Comparison of ENCODE assay signal across 1 cellular context in genomic region chr2:230657906-230658305, GRCh38.
TF ChIP-seq lines count a peak whose summit lies in the region.

No MANE protein-coding gene starts in this region.

TF ChIP-seq in GM23338, 12 proteins besides CTCF, POLR2A, EP300 and RAD21 (continued from another document):
- TF ChIP-seq ZNF462 (CRISPR knock-in tag; IDR thresholded peaks at IDR 0.05) (no peak), POLR2AphosphoS5 (IDR thresholded peaks at IDR 0.05; ENCODE audit: low read depth) (no peak), ZNF114 (CRISPR knock-in tag; IDR thresholded peaks at IDR 0.05) (no peak), ZNF331 (CRISPR knock-in tag; IDR thresholded peaks at IDR 0.05; ENCODE audit: low read depth) (no peak), NANOG (IDR thresholded peaks at IDR 0.05; ENCODE audit: borderline replicate concordance) (no peak), STAT1 (IDR thresholded peaks at IDR 0.05; ENCODE audit: unreplicated experiment) (no peak), JUNB (IDR thresholded peaks at IDR 0.05; ENCODE audit: unreplicated experiment) (no peak), EZH2 (IDR thresholded peaks at IDR 0.05; ENCODE audit: low read depth, unreplicated experiment) (no peak), REST (IDR thresholded peaks at IDR 0.05; ENCODE audit: unreplicated experiment) (no peak)
